Comparison of ENCODE assay signal across 29 cellular contexts in genomic region chr18:4653418-4653817, GRCh38.
"Had no signal": no experiment of that assay in that cellular context is flagged by ENCODE, and none has a peak within 500 bp of the region (broad histone marks: within the 10 kb centered on the region; RNA-seq: fewer than 3 reads in every experiment).

No MANE protein-coding gene starts in this region.

- H3K4me1 ChIP-seq: colonic mucosa, esophagus muscularis mucosa, esophagus squamous epithelium, foreskin keratinocyte, gastrocnemius medialis, gastroesophageal sphincter, heart left ventricle, heart right ventricle had no signal

- H3K79me2 ChIP-seq: hepatocyte had no signal

- H2AFZ ChIP-seq: hepatocyte had no signal

- DNase-seq: colonic mucosa; cortex of kidney; dermis blood vessel endothelial cell; dorsolateral prefrontal cortex; effector CD4-positive, alpha-beta T cell; effector CD8-positive, alpha-beta T cell; effector memory CD4-positive, alpha-beta T cell; effector memory CD8-positive, alpha-beta T cell; endodermal cell; erythroblast; esophagus squamous epithelium; foreskin fibroblast; foreskin keratinocyte; foreskin melanocyte; gastrocnemius medialis; glutamatergic neuron; head of caudate nucleus; heart left ventricle; heart right ventricle had no signal

- H3K4me2 ChIP-seq: hepatocyte had no signal

- H3K9me3 ChIP-seq: colonic mucosa, esophagus squamous epithelium, gastrocnemius medialis, gastroesophageal sphincter had no signal

- H3K36me3 ChIP-seq: colonic mucosa, esophagus muscularis mucosa, esophagus squamous epithelium, gastrocnemius medialis, gastroesophageal sphincter, heart left ventricle, heart right ventricle had no signal

- H3K4me3 ChIP-seq: colonic mucosa, coronary artery, dorsolateral prefrontal cortex, esophagus muscularis mucosa, esophagus squamous epithelium, gastrocnemius medialis, gastroesophageal sphincter, heart left ventricle, heart right ventricle, hepatocyte had no signal

- FAIRE-seq: colon, endometrium, endothelial cell of umbilical vein, frontal cortex had no signal

- H3K27me3 ChIP-seq: colonic mucosa, dorsolateral prefrontal cortex, esophagus muscularis mucosa, esophagus squamous epithelium, foreskin keratinocyte, gastrocnemius medialis, gastroesophageal sphincter, heart left ventricle, heart right ventricle, hepatocyte had no signal

- H3K27ac ChIP-seq: colonic mucosa, coronary artery, dorsolateral prefrontal cortex, epithelial cell of prostate, esophagus muscularis mucosa, esophagus squamous epithelium, foreskin keratinocyte, gastrocnemius medialis, gastroesophageal sphincter, heart left ventricle, heart right ventricle, hepatocyte had no signal

- ATAC-seq: effector memory CD8-positive, alpha-beta T cell; esophagus mucosa; foreskin keratinocyte; gastrocnemius medialis; gastroesophageal sphincter; heart left ventricle; heart right ventricle had no signal
